8 cellular contexts compared by ENCODE assay signal in genomic region chr2:37925063-37925897, GRCh38. TPM values are rescaled to one million over a fixed set of nuclear protein-coding genes. Genes with fewer than 3 reads are reported as not detected.
DNase-seq lines count a peak whose midpoint lies in the region; ATAC-seq and TF ChIP-seq lines count a peak whose summit lies in the region.

Gene RMDN2, plus strand, starts transcription at chr2:37925287. Its CDS starts 3,991 bp downstream, at chr2:37929278.

- peak within 1 kb of the TSS; percentile 93 for H3K27ac ChIP-seq in VCaP
- H3K27ac ChIP-seq in breast epithelium: peak within 1 kb of the TSS; percentile 90 to 96
- H3K27ac ChIP-seq in smooth muscle cell (ENCODE audit: low read depth): peak within 1 kb of the TSS; percentile 76

- peak within 1 kb of the TSS; percentile 99 for H2AFZ ChIP-seq in smooth muscle cell (ENCODE audit: low read depth)

- H3K4me1 ChIP-seq in breast epithelium: no peaks in the 10 kb centered on the region
- peaks cover 6% of the 10 kb centered on the region for H3K4me1 ChIP-seq in smooth muscle cell (ENCODE audit: low read depth)

- peak; percentile 9; the same call in 1 of the 2 replicates for TF ChIP-seq CTCF in VCaP (conservative IDR thresholded peaks at IDR 0.05)
- no peak for TF ChIP-seq CTCF in breast epithelium (IDR thresholded peaks at IDR 0.05)
- TF ChIP-seq CTCF in smooth muscle cell (IDR thresholded peaks at IDR 0.05; ENCODE audit: borderline replicate concordance, insufficient read depth, poor library complexity, severe bottlenecking): no peak

- H3K9me3 ChIP-seq in breast epithelium (no peaks in the 10 kb centered on the region), smooth muscle cell (replicated peaks; ENCODE audit: low read depth) (no peaks in the 10 kb centered on the region)

- H3K9ac ChIP-seq in smooth muscle cell (ENCODE audit: low read depth): peak within 1 kb of the TSS; percentile 58

- intact Hi-C loops in breast epithelium (cut with DNase I; ENCODE audit: low total_unique reads): no loop called here

- 1% methylated on average over 66 of the region's 79 CpGs for WGBS in smooth muscle cell (ENCODE audit: low lambda C conversion rate)

- H3F3A ChIP-seq in smooth muscle cell (ENCODE audit: low read depth): no peaks in the 10 kb centered on the region

- no peaks in the 10 kb centered on the region for H3K27me3 ChIP-seq in breast epithelium
- no peaks in the 10 kb centered on the region for H3K27me3 ChIP-seq in smooth muscle cell (ENCODE audit: low read depth)

- peak; percentile 93 for ATAC-seq in HG03045 (IDR thresholded peaks at IDR 0.05; ENCODE audit: unreplicated experiment)

- H4K20me1 ChIP-seq in smooth muscle cell (ENCODE audit: low read depth): no peaks in the 10 kb centered on the region

- H3K4me2 ChIP-seq in smooth muscle cell: peak within 1 kb of the TSS; percentile 91

- no peaks in the 10 kb centered on the region for H3K36me3 ChIP-seq in breast epithelium
- no peaks in the 10 kb centered on the region for H3K36me3 ChIP-seq in smooth muscle cell (ENCODE audit: low read depth)

- peak; percentile 77 for TF ChIP-seq POLR2A in breast epithelium (IDR thresholded peaks at IDR 0.05)

- no peaks in the 10 kb centered on the region for H3K79me2 ChIP-seq in smooth muscle cell (ENCODE audit: low read depth)

- H3K4me3 ChIP-seq in breast epithelium (peak within 1 kb of the TSS; percentile 67 to 96 (median 84)), smooth muscle cell (peak within 1 kb of the TSS; percentile 83)

- peak; percentile 70 for DNase-seq in NCI-H1436 (lab: John Stamatoyannopoulos, UW)
- no peak for DNase-seq in NCI-H1436 treated with DMSO at 0.1 percent for 48 hours (lab: John Stamatoyannopoulos, UW)
- DNase-seq in NCI-H2196 (lab: John Stamatoyannopoulos, UW; ENCODE audit: unreplicated experiment): peak; percentile 84
- peak; percentile 83 to 91 for DNase-seq in breast epithelium (ENCODE audit: low spot score in 2 of 2)
- peak; percentile 94 for DNase-seq in iPS-NIHi11 (ENCODE audit: low spot score)
- peak; percentile 72 for DNase-seq in smooth muscle cell (lab: John Stamatoyannopoulos, UW; ENCODE audit: unreplicated experiment)

RNA-seq across cellular contexts. Expression of gene RMDN2, which starts in this region (rescaled TPM):
- 10 to 100 TPM in 2 of 3 donors, 1 to 10 TPM in 1; 9.8 to 14.4 (median 11.5) TPM for total RNA-seq in breast epithelium
- 4.3 and 5.6 TPM in 2 replicates for total RNA-seq in smooth muscle cell
- 3.6 and 5.0 TPM in 2 replicates for polyA plus RNA-seq in smooth muscle cell
